11 cellular contexts compared by ENCODE assay signal in the genomic region with DNA sequence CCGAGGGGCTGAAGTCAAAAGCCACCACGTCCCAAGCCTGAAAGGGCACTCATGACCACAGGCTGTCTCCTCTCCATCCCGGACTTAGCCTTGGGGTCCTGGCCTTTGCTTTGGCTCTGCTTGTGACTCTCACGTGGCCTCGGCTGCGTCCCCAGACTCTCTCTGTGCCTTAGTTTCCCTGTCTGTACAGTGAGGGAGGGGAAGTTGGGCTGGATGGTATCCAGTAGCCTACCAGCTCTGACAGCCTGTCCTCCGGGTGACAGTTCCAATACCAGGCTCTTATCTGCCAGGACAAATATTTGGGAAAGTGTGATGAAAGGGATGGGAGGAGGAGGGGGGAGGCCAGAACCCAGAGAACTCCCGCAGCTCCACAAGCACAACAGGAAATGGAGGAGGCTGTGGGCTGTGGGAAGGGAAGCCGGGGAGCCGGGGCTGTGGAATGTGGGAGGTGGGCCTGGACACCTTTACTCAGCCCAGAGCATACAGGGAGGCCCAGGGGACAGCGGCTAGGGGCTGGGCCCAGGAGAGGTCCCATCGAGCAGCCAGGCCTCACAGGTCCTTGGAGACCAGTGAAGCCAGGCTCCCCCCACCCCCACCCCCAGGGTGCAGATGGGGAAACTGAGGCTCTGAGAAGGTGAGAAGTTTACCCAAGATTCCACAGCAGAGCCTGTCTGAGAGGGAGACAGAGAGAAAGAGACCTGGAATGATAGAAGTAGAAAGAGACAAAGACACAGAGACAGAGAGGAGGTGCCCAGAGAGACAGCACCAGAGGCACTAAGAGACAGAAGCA. TPM values are rescaled to one million over a fixed set of nuclear protein-coding genes. Genes with fewer than 3 reads are reported as not detected.
DNase-seq lines count a peak whose midpoint lies in the region; ATAC-seq, FAIRE-seq and TF ChIP-seq lines count a peak whose summit lies in the region.
"Had no signal": no experiment of that assay in that cellular context is flagged by ENCODE, and none has a peak within 500 bp of the region (broad histone marks: within the 10 kb centered on the region; RNA-seq: fewer than 3 reads in every experiment).

No MANE protein-coding gene starts in this region.

- peak overlapping the region; percentile 87 for H2AFZ ChIP-seq in neuronal stem cell (ENCODE audit: low read length)

- H4K8ac ChIP-seq in neuronal stem cell (ENCODE audit: low read depth, low read length) = peak overlapping the region; percentile 83

- H4K91ac ChIP-seq in neuronal stem cell (ENCODE audit: low read depth, low read length, poor library complexity) = peak overlapping the region; percentile 95

- H3K4me3 ChIP-seq in A549 = no peak overlapping the region
- H3K4me3 ChIP-seq in Peyer's patch = no peak overlapping the region
- no peak overlapping the region for H3K4me3 ChIP-seq in neuronal stem cell (ENCODE audit: low read length in 2 of 2)

- FAIRE-seq in A549 (lab: Jason Lieb, UNC) = no peak
- no peak for FAIRE-seq in GM12892 (lab: Jason Lieb, UNC)

- H3K9ac ChIP-seq in neuronal stem cell (ENCODE audit: low read depth, low read length, poor library complexity) = no peak overlapping the region

- no peak for TF ChIP-seq POLR2A in A549 (IDR thresholded peaks at IDR 0.05; ENCODE audit: low read length)
- no peak for TF ChIP-seq POLR2A in Peyer's patch (IDR thresholded peaks at IDR 0.05)
- no peak for TF ChIP-seq POLR2A in GM12892 (IDR thresholded peaks at IDR 0.05; ENCODE audit: low read depth, low read length)

- peaks cover 2% of the 10 kb centered on the region for H3K79me1 ChIP-seq in neuronal stem cell (ENCODE audit: low read depth, low read length)

- DNase-seq in A549 (ENCODE audit: low read depth in 1 of 2, low spot score in 1 of 2) (no peak), Peyer's patch (no peak), Right ventricle myocardium superior (no peak), neuronal stem cell (ENCODE audit: low spot score) (no peak), GM12892 (ENCODE audit: insufficient read length) (no peak), NAMALWA (ENCODE audit: low spot score) (no peak), retina (no peak)
- DNase-seq: NCI-H526 treated with DMSO at 0.1 percent for 48 hours; stimulated activated naive CD8-positive, alpha-beta T cell treated with anti-CD3 and anti-CD28 coated beads, Interleukin-15, Interleukin-2, amounts not matched to agents 100 U/mL and 50 U/mL, for 24 hours had no signal

- POLR2A ChIA-PET in A549 (lab: Yijun Ruan, JAX) = no interaction called here

- peak overlapping the region; percentile 96 for H2AK5ac ChIP-seq in neuronal stem cell (ENCODE audit: low read depth, low read length)

- intact Hi-C loops in Right ventricle myocardium superior (cut with DNase I) = loop anchor here (10.0 kb wide), 1 partner anchor 297 kb away; no protein-coding TSS in a partner anchor

- CTCF ChIA-PET in A549 (lab: Yijun Ruan, JAX) = interaction anchor here (0.7 to 5.7 kb wide), 8 partner anchors 7 to 213 kb away, joined by 3 to 32 read pairs (median 14); no protein-coding TSS in a partner anchor

- peak overlapping the region; percentile 92 for H3K18ac ChIP-seq in neuronal stem cell (ENCODE audit: low read length)

- ATAC-seq in A549 (no peak), Right ventricle myocardium superior (ENCODE audit: poor library complexity) (peak; percentile 30), GM18868 (IDR thresholded peaks at IDR 0.05; ENCODE audit: unreplicated experiment) (no peak)
- ATAC-seq: stimulated activated naive CD8-positive, alpha-beta T cell treated with anti-CD3 and anti-CD28 coated beads, Interleukin-15, Interleukin-2, amounts not matched to agents 100 U/mL and 50 U/mL, for 24 hours had no signal

- H3K9me3 ChIP-seq in A549 (no peaks in the 10 kb centered on the region), Peyer's patch (no peaks in the 10 kb centered on the region), neuronal stem cell (replicated peaks in 1 of 2; ENCODE audit: control insufficient read depth in 2 of 2, insufficient read depth in 1 of 2, low read depth in 1 of 2, low read length in 2 of 2) (no peaks in the 10 kb centered on the region)

- H2BK15ac ChIP-seq in neuronal stem cell (ENCODE audit: low read length) = peak overlapping the region; percentile 91

- H3K4me2 ChIP-seq in A549 = no peak overlapping the region
- H3K4me2 ChIP-seq in neuronal stem cell (ENCODE audit: insufficient read depth, low read length, poor library complexity, severe bottlenecking) = no peak overlapping the region

- H3K27ac ChIP-seq in A549 (peak overlapping the region; percentile 9 to 93; a peak in 3 of 6 replicates), Peyer's patch (peak overlapping the region; percentile 62 to 84 (median 76)), neuronal stem cell (replicated peaks; ENCODE audit: low read length) (no peak overlapping the region)

- no peak overlapping the region for H3K14ac ChIP-seq in neuronal stem cell (ENCODE audit: low read length)

- H3K4ac ChIP-seq in neuronal stem cell (ENCODE audit: low read length) = peak overlapping the region; percentile 7

- whole genome bisulfite sequencing in A549 (ENCODE audit: missing lambda C conversion rate) = 60% methylated on average over 10 of the region's 12 CpGs
- no CpG with 5 or more reads among the region's 12 CpGs for WGBS in neuronal stem cell (ENCODE audit: extremely low coverage in 2 of 2, insufficient read length in 2 of 2, insufficient replicate concordance in 1 of 2), 2 donors

- TF ChIP-seq RAD21 in A549 (conservative IDR thresholded peaks at IDR 0.05 in 1 of 2, IDR thresholded peaks at IDR 0.05 in 1 of 2) = no peak

- H2BK5ac ChIP-seq in neuronal stem cell (ENCODE audit: low read length) = peak overlapping the region; percentile 80

- H2BK120ac ChIP-seq in neuronal stem cell (ENCODE audit: low read depth, low read length) = peak overlapping the region; percentile 97

- H2BK12ac ChIP-seq in neuronal stem cell (ENCODE audit: low read length) = peak overlapping the region; percentile 96

- no peaks in the 10 kb centered on the region for H3K27me3 ChIP-seq in Peyer's patch
- no peaks in the 10 kb centered on the region for H3K27me3 ChIP-seq in neuronal stem cell (ENCODE audit: control insufficient read depth in 3 of 3, insufficient read depth in 3 of 3, low read depth in 1 of 3, low read length in 3 of 3)

- H3K36me3 ChIP-seq in Peyer's patch (no peaks in the 10 kb centered on the region), neuronal stem cell (replicated peaks in 1 of 2; ENCODE audit: control insufficient read depth in 2 of 2, insufficient read depth in 2 of 2, low read length in 2 of 2) (no peaks in the 10 kb centered on the region)

- H3K23ac ChIP-seq in neuronal stem cell (ENCODE audit: low read depth, low read length, poor library complexity) = peak overlapping the region; percentile 8

- TF ChIP-seq CTCF in A549 (IDR thresholded peaks at IDR 0.05) (no peak), Peyer's patch (IDR thresholded peaks at IDR 0.05) (no peak)

- TF ChIP-seq EP300 in A549 (IDR thresholded peaks at IDR 0.05) = no peak

- H3K4me1 ChIP-seq in A549 (peaks cover 46% of the 10 kb centered on the region), Peyer's patch (peaks cover 0 to 55% (median 0%) of the 10 kb centered on the region in 4 donors), neuronal stem cell (ENCODE audit: control insufficient read depth in 2 of 2, insufficient read depth in 1 of 2, low read depth in 1 of 2, low read length in 2 of 2) (peaks cover 50 to 57% of the 10 kb centered on the region in 2 donors)

TF ChIP-seq in A549, 52 proteins besides CTCF, POLR2A, EP300 and RAD21 (continues in another document):
- TF ChIP-seq HOXA7 (CRISPR knock-in tag; IDR thresholded peaks at IDR 0.05) (no peak), ZNF302 (CRISPR knock-in tag; IDR thresholded peaks at IDR 0.05) (no peak)

RNA-seq across cellular contexts. Expression of gene PDGFRB, which starts 18.3 kb away (rescaled TPM):
- polyA plus RNA-seq in A549 (2011; rRNA removed) (0.15 and 0.22 TPM in 2 replicates), A549 (2017; fragmentation: RNase III; extraction: RNeasy Plus Mini Kit Qiagen cat#74134 plus additional on column Dnase treatment) (0.05 to 0.24 TPM (median 0.22 TPM) in 3 replicates)
- polyA plus RNA-seq in A549 (2012; cell fraction: cytosol; rRNA removed) = 0.05 and 0.09 TPM in 2 replicates
- 0.18 and 0.38 TPM in 2 replicates for polyA plus RNA-seq in A549 (2012; cell fraction: nucleus; rRNA removed)
- 0.25 and 0.54 TPM in 2 replicates for polyA minus RNA-seq in A549 (2011; rRNA and poly(A)+ RNA removed)
- total RNA-seq in Peyer's patch (10 to 100 TPM; 17.5 to 87.5 (median 31.2) TPM), Right ventricle myocardium superior (47.0 TPM)
- 11.0 TPM for polyA plus RNA-seq in neuronal stem cell (2013, experiment 1 of 2)
- polyA plus RNA-seq in neuronal stem cell (2013, experiment 2 of 2) = 11.2 TPM
- 0.89 TPM for polyA plus RNA-seq in GM12892 (2012; ENCODE audit: missing spikeins)

RNA-seq across cellular contexts. Expression of gene CDX1, which starts 29.2 kb away (rescaled TPM):
- not detected in 2 replicates for polyA plus RNA-seq in A549 (2011; rRNA removed)
- not detected in 2 replicates for polyA plus RNA-seq in A549 (2012; cell fraction: cytosol; rRNA removed)
- polyA plus RNA-seq in A549 (2012; cell fraction: nucleus; rRNA removed) = not detected in 2 replicates
- polyA plus RNA-seq in A549 (2017; fragmentation: RNase III; extraction: RNeasy Plus Mini Kit Qiagen cat#74134 plus additional on column Dnase treatment) = not detected in 3 replicates
- polyA minus RNA-seq in A549 (2011; rRNA and poly(A)+ RNA removed) = not detected in 2 replicates
- 100 to 1,000 TPM; 177 to 429 (median 370) TPM for total RNA-seq in Peyer's patch
- total RNA-seq in Right ventricle myocardium superior = not detected
- polyA plus RNA-seq in neuronal stem cell (2013, experiment 1 of 2) = 0.10 TPM
- polyA plus RNA-seq in neuronal stem cell (2013, experiment 2 of 2) = 0.10 TPM
- polyA plus RNA-seq in GM12892 (2012; ENCODE audit: missing spikeins) = not detected
- total RNA-seq: glomerular endothelial cell had no signal

RNA-seq across cellular contexts. Expression of gene CSF1R, which starts 51.0 kb away (rescaled TPM):
- 0.06 and 0.12 TPM in 2 replicates for polyA plus RNA-seq in A549 (2011; rRNA removed)
- 0.04 and 0.10 TPM in 2 replicates for polyA plus RNA-seq in A549 (2012; cell fraction: cytosol; rRNA removed)
- polyA plus RNA-seq in A549 (2012; cell fraction: nucleus; rRNA removed) = 0.02 and 0.15 TPM in 2 replicates
- not detected in 3 replicates for polyA plus RNA-seq in A549 (2017; fragmentation: RNase III; extraction: RNeasy Plus Mini Kit Qiagen cat#74134 plus additional on column Dnase treatment)
- polyA minus RNA-seq in A549 (2011; rRNA and poly(A)+ RNA removed) = not detected in 2 replicates
- 10 to 100 TPM in 3 of 4 donors, 1 to 10 TPM in 1; 2.1 to 24.8 (median 13.5) TPM for total RNA-seq in Peyer's patch
- 19.5 TPM for total RNA-seq in Right ventricle myocardium superior
- not detected for polyA plus RNA-seq in neuronal stem cell (2013, experiment 1 of 2)
- not detected for polyA plus RNA-seq in neuronal stem cell (2013, experiment 2 of 2)
- 0.68 TPM for polyA plus RNA-seq in GM12892 (2012; ENCODE audit: missing spikeins)
- total RNA-seq: glomerular endothelial cell had no signal

RNA-seq across cellular contexts. Expression of gene SLC6A7, which starts 52.5 kb away (rescaled TPM):
- polyA plus RNA-seq in A549 (2011; rRNA removed) (not detected in 2 replicates), A549 (2017; fragmentation: RNase III; extraction: RNeasy Plus Mini Kit Qiagen cat#74134 plus additional on column Dnase treatment) (not detected in 3 replicates)
- not detected in 2 replicates for polyA plus RNA-seq in A549 (2012; cell fraction: cytosol; rRNA removed)
- not detected in 2 replicates for polyA plus RNA-seq in A549 (2012; cell fraction: nucleus; rRNA removed)
- 0.04 TPM in 1 of 2 replicates, not detected in the other for polyA minus RNA-seq in A549 (2011; rRNA and poly(A)+ RNA removed)
- total RNA-seq in Peyer's patch (10 to 100 TPM; 12.3 to 41.6 (median 19.9) TPM), Right ventricle myocardium superior (not detected)
- not detected for polyA plus RNA-seq in neuronal stem cell (2013, experiment 1 of 2)
- 0.01 TPM for polyA plus RNA-seq in neuronal stem cell (2013, experiment 2 of 2)
- polyA plus RNA-seq in GM12892 (2012; ENCODE audit: missing spikeins) = 0.32 TPM
- total RNA-seq: glomerular endothelial cell had no signal

Comparison
In these comparisons a context has a peak if more than half of its experiments do, and no peak if none do; other contexts are left out.
1. RNA of gene CDX1, which starts 29.2 kb away (total RNA-seq): 177 to 429 TPM in Peyer's patch; not detected in Right ventricle myocardium superior (single experiment); every median in the first group is over 100 times any median in the second.